In the genomic region with DNA sequence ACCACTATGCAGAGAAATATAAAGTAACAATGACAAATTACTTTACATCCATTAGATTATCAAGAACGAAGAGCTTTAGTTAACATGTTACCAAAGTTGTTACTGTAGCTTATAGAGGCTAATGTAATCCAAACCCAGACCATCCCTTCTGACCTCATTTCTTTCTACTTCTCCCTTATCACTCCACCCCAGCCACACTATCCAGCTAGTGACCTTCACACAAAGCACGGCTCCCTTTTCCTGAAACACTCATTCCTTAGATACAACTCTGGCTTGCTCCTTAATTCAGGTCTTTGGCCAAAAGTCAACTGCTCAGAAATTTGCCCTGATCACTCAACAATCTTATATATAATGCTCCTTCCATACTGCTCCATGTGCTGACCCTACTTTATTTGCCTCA, we compare ENCODE assay signal across 1 cellular context.
TF ChIP-seq lines count a peak whose summit lies in the region.

No MANE protein-coding gene starts in this region.

TF ChIP-seq in K562, 482 proteins besides CTCF, POLR2A, EP300 and RAD21 (continued from another document):
- TF ChIP-seq, protein P1, sequence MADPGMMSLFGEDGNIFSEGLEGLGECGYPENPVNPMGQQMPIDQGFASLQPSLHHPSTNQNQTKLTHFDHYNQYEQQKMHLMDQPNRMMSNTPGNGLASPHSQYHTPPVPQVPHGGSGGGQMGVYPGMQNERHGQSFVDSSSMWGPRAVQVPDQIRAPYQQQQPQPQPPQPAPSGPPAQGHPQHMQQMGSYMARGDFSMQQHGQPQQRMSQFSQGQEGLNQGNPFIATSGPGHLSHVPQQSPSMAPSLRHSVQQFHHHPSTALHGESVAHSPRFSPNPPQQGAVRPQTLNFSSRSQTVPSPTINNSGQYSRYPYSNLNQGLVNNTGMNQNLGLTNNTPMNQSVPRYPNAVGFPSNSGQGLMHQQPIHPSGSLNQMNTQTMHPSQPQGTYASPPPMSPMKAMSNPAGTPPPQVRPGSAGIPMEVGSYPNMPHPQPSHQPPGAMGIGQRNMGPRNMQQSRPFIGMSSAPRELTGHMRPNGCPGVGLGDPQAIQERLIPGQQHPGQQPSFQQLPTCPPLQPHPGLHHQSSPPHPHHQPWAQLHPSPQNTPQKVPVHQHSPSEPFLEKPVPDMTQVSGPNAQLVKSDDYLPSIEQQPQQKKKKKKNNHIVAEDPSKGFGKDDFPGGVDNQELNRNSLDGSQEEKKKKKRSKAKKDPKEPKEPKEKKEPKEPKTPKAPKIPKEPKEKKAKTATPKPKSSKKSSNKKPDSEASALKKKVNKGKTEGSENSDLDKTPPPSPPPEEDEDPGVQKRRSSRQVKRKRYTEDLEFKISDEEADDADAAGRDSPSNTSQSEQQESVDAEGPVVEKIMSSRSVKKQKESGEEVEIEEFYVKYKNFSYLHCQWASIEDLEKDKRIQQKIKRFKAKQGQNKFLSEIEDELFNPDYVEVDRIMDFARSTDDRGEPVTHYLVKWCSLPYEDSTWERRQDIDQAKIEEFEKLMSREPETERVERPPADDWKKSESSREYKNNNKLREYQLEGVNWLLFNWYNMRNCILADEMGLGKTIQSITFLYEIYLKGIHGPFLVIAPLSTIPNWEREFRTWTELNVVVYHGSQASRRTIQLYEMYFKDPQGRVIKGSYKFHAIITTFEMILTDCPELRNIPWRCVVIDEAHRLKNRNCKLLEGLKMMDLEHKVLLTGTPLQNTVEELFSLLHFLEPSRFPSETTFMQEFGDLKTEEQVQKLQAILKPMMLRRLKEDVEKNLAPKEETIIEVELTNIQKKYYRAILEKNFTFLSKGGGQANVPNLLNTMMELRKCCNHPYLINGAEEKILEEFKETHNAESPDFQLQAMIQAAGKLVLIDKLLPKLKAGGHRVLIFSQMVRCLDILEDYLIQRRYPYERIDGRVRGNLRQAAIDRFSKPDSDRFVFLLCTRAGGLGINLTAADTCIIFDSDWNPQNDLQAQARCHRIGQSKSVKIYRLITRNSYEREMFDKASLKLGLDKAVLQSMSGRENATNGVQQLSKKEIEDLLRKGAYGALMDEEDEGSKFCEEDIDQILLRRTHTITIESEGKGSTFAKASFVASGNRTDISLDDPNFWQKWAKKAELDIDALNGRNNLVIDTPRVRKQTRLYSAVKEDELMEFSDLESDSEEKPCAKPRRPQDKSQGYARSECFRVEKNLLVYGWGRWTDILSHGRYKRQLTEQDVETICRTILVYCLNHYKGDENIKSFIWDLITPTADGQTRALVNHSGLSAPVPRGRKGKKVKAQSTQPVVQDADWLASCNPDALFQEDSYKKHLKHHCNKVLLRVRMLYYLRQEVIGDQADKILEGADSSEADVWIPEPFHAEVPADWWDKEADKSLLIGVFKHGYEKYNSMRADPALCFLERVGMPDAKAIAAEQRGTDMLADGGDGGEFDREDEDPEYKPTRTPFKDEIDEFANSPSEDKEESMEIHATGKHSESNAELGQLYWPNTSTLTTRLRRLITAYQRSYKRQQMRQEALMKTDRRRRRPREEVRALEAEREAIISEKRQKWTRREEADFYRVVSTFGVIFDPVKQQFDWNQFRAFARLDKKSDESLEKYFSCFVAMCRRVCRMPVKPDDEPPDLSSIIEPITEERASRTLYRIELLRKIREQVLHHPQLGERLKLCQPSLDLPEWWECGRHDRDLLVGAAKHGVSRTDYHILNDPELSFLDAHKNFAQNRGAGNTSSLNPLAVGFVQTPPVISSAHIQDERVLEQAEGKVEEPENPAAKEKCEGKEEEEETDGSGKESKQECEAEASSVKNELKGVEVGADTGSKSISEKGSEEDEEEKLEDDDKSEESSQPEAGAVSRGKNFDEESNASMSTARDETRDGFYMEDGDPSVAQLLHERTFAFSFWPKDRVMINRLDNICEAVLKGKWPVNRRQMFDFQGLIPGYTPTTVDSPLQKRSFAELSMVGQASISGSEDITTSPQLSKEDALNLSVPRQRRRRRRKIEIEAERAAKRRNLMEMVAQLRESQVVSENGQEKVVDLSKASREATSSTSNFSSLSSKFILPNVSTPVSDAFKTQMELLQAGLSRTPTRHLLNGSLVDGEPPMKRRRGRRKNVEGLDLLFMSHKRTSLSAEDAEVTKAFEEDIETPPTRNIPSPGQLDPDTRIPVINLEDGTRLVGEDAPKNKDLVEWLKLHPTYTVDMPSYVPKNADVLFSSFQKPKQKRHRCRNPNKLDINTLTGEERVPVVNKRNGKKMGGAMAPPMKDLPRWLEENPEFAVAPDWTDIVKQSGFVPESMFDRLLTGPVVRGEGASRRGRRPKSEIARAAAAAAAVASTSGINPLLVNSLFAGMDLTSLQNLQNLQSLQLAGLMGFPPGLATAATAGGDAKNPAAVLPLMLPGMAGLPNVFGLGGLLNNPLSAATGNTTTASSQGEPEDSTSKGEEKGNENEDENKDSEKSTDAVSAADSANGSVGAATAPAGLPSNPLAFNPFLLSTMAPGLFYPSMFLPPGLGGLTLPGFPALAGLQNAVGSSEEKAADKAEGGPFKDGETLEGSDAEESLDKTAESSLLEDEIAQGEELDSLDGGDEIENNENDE (IDR thresholded peaks at IDR 0.05; ENCODE audit: low read depth, low read length) = no peak
- TF ChIP-seq CBFA2T2 (conservative IDR thresholded peaks at IDR 0.05) (peak; percentile 86), PURB (CRISPR knock-in tag; IDR thresholded peaks at IDR 0.05; ENCODE audit: low read depth) (no peak), MIER1 (IDR thresholded peaks at IDR 0.05; ENCODE audit: low read depth) (0 out of 2 replicates have a peak, but pooled peaks have one; percentile 23)
